In the genomic region with DNA sequence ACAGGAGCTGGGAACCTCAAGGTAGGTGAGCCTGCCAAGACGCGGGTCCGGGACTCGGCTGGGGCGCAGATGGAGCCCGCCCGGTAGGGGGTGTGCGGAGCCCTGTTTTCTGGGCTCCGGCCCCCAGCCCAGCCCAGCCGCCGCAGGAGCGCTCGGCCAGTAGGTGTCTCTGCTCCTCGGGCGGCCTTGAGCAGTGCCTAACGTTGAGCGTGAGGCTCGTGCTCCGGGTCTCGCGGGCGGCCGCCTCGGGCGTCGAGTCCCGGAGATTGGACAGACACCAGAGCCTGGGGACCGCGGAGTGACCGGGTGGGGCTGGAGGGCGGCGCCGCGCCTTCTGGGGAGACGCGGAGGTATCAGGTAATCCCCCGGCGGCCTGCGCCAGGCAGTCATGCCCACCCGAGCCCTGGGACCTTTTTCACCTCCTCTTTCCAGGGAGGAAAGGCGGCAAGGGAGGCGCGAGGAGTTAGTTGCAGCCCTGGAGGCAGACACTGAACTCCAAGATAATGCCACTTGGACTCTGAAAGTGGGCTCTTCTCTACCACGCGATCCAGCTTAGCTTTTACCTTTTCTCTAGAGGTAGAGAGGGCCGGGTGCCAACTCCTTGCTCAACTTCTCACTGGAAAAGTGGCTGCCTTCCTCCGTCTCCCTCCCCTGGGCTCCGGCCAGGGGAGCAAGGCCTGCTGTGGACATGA, we compare ENCODE assay signal across 8 cellular contexts. TPM values are rescaled to one million over a fixed set of nuclear protein-coding genes. Genes with fewer than 3 reads are reported as not detected.
DNase-seq lines count a peak whose midpoint lies in the region; ATAC-seq, FAIRE-seq and TF ChIP-seq lines count a peak whose summit lies in the region.

No MANE protein-coding gene starts in this region.

- DNase-seq in AG09309 (ENCODE audit: low read depth), result no peak
- peak; percentile 65 for DNase-seq in RPMI8226
- no peak for DNase-seq in astrocyte of the cerebellum (ENCODE audit: low read depth)
- peak; percentile 44 for DNase-seq in small intestine
- no peak for DNase-seq in COLO829 (ENCODE audit: low spot score)

- WGBS in small intestine, 3 donors, result 3 to 8% (median 6%) methylated on average over 40 to 48 of the region's 48 CpGs

- TF ChIP-seq CTCF in AG09309 (IDR thresholded peaks at IDR 0.05; ENCODE audit: control insufficient read depth, insufficient read depth, low read depth, low read length, missing control alignments) (peak; percentile 44), astrocyte of the cerebellum (IDR thresholded peaks at IDR 0.05; ENCODE audit: low read depth, low read length, missing control alignments) (peak; percentile 60)

- peak; percentile 66 for ATAC-seq in GM18870 (IDR thresholded peaks at IDR 0.05; ENCODE audit: unreplicated experiment)
- ATAC-seq in HG03097 (IDR thresholded peaks at IDR 0.05; ENCODE audit: low FRiP score, unreplicated experiment), result peak; percentile 97

- H3K27me3 ChIP-seq in iPS-18a (ENCODE audit: control insufficient read depth, insufficient read depth, low read length), result peaks cover 34% of the 10 kb centered on the region
- peaks cover 0 to 4% of the 10 kb centered on the region in 2 donors for H3K27me3 ChIP-seq in small intestine (ENCODE audit: control insufficient read depth in 2 of 2, insufficient read depth in 2 of 2, low read length in 2 of 2)

- in situ Hi-C loops in astrocyte of the cerebellum (cut with HindIII; ENCODE audit: low sequenced_read_pairs), result no loop called here

- H3K9me3 ChIP-seq in iPS-18a (ENCODE audit: control insufficient read depth, low read depth, low read length) (no peaks in the 10 kb centered on the region), small intestine (ENCODE audit: control insufficient read depth, low read depth) (no peaks in the 10 kb centered on the region)

- peak overlapping the region; percentile 1 for H3K9ac ChIP-seq in iPS-18a (ENCODE audit: low read length)

- H3K36me3 ChIP-seq in iPS-18a (ENCODE audit: control insufficient read depth, low read depth, low read length) (no peaks in the 10 kb centered on the region), small intestine (ENCODE audit: control insufficient read depth in 2 of 2, insufficient read depth in 2 of 2, low read length in 2 of 2) (no peaks in the 10 kb centered on the region)

- H3K4me3 ChIP-seq in AG09309 (ENCODE audit: control insufficient read depth, low read depth, low read length) (no peak overlapping the region), astrocyte of the cerebellum (ENCODE audit: low read depth, low read length) (peak overlapping the region; percentile 39), iPS-18a (ENCODE audit: low read length) (peak overlapping the region; percentile 61), small intestine (ENCODE audit: low read depth in 1 of 2, low read length in 2 of 2) (peak overlapping the region in 1 of 2 donors; percentile 21)

- no peak for FAIRE-seq in small intestine (lab: Jason Lieb, UNC)

- H3K27ac ChIP-seq in iPS-18a (ENCODE audit: low read length), result no peak overlapping the region
- no peak overlapping the region for H3K27ac ChIP-seq in small intestine (ENCODE audit: low read depth in 1 of 2, low read length in 1 of 2)

- H3K4me1 ChIP-seq in iPS-18a (ENCODE audit: control insufficient read depth, low read depth, low read length), result no peaks in the 10 kb centered on the region
- H3K4me1 ChIP-seq in small intestine (ENCODE audit: control insufficient read depth in 2 of 2, insufficient read depth in 1 of 2, low read depth in 1 of 2, low read length in 1 of 2), result no peaks in the 10 kb centered on the region

RNA-seq across cellular contexts. Expression of a gene that starts 14.5 kb away (rescaled TPM):
- under 1 TPM in 1 of 3 donors, not detected in 2; 0.42 TPM for polyA plus RNA-seq in small intestine

RNA-seq across cellular contexts. Expression of a gene that starts 36.4 kb away (rescaled TPM):
- under 1 TPM in 1 of 3 donors, not detected in 2; 0.36 TPM for polyA plus RNA-seq in small intestine

Comparison
In these comparisons a context has a peak if more than half of its experiments do, and no peak if none do; other contexts are left out.
1. DNase-seq: peak in RPMI8226 (single experiment) and small intestine (single experiment); none in AG09309 (single experiment), astrocyte of the cerebellum (single experiment) and COLO829 (single experiment).